In genomic region chr4:60865238-60865637, GRCh38 we compare ENCODE assay signal across 14 cellular contexts.
A peak's percentile ranks its signal among the peaks of the same experiment; 100 is the strongest.
DNase-seq lines count a peak whose midpoint lies in the region; TF ChIP-seq lines count a peak whose summit lies in the region.
"Had no signal": no experiment of that assay in that cellular context is flagged by ENCODE, and none has a peak within 500 bp of the region (broad histone marks: within the 10 kb centered on the region; RNA-seq: fewer than 3 reads in every experiment).

No MANE protein-coding gene starts in this region.

- no peak overlapping the region for H3K4me3 Mint-ChIP-seq in mesothelial cell of epicardium
- H3K4me3 Mint-ChIP-seq: CD8-positive, alpha-beta memory T cell had no signal

- H3K36me3 ChIP-seq in neuronal stem cell (replicated peaks in 1 of 2; ENCODE audit: control insufficient read depth in 2 of 2, insufficient read depth in 2 of 2, low read length in 2 of 2) = no peaks in the 10 kb centered on the region

- no peak overlapping the region for H3K18ac ChIP-seq in neuronal stem cell (ENCODE audit: low read length)

- H3K79me1 ChIP-seq in neuronal stem cell (ENCODE audit: low read depth, low read length) = no peaks in the 10 kb centered on the region

- no peak overlapping the region for H4K8ac ChIP-seq in neuronal stem cell (ENCODE audit: low read depth, low read length)

- no peak overlapping the region for H2AK5ac ChIP-seq in neuronal stem cell (ENCODE audit: low read depth, low read length)

- no peak overlapping the region for H4K91ac ChIP-seq in neuronal stem cell (ENCODE audit: low read depth, low read length, poor library complexity)

- DNase-seq in EH (ENCODE audit: low read depth) (peak; percentile 11), NCI-H446 treated with DMSO at 0.1 percent for 48 hours (lab: John Stamatoyannopoulos, UW) (peak; percentile 91), cerebellar cortex (ENCODE audit: low spot score) (peak; percentile 2), mesothelial cell of epicardium (ENCODE audit: low spot score in 2 of 2, unreplicated experiment in 2 of 2) (no peak), NCI-H2196 treated with DMSO at 0.1 percent for 48 hours (lab: John Stamatoyannopoulos, UW; ENCODE audit: unreplicated experiment) (no peak), neuronal stem cell (ENCODE audit: low spot score) (no peak), UCSD-AML1 (lab: John Stamatoyannopoulos, UW; ENCODE audit: unreplicated experiment) (no peak), NOMO-1 treated with dmso at 0.1 percent for 144 hours (lab: John Stamatoyannopoulos, UW; ENCODE audit: unreplicated experiment) (no peak)
- DNase-seq: activated CD4-positive, alpha-beta T cell treated with anti-CD3 and anti-CD28 coated beads, Interleukin-2, amount 50 U/mL, for 1 hour; activated naive CD4-positive, alpha-beta T cell; CD8-positive, alpha-beta memory T cell; foreskin melanocyte; KBM-7; stimulated activated naive CD4-positive, alpha-beta T cell treated with Interleukin-2 at 50 U/mL for 16 hours had no signal

- no peak overlapping the region for H3K23ac ChIP-seq in neuronal stem cell (ENCODE audit: low read depth, low read length, poor library complexity)

- H3K9me3 ChIP-seq in neuronal stem cell (replicated peaks in 1 of 2; ENCODE audit: control insufficient read depth in 2 of 2, insufficient read depth in 1 of 2, low read depth in 1 of 2, low read length in 2 of 2) = no peaks in the 10 kb centered on the region

- H3K4me3 ChIP-seq in neuronal stem cell (ENCODE audit: low read length in 2 of 2) = no peak overlapping the region

- no peaks in the 10 kb centered on the region for H3K4me1 ChIP-seq in neuronal stem cell (ENCODE audit: control insufficient read depth in 2 of 2, insufficient read depth in 1 of 2, low read depth in 1 of 2, low read length in 2 of 2)

- no peak overlapping the region for H3K14ac ChIP-seq in neuronal stem cell (ENCODE audit: low read length)

- no peaks in the 10 kb centered on the region for H3K36me3 Mint-ChIP-seq in mesothelial cell of epicardium
- H3K36me3 Mint-ChIP-seq: CD8-positive, alpha-beta memory T cell had no signal

- H2BK12ac ChIP-seq in neuronal stem cell (ENCODE audit: low read length) = no peak overlapping the region

- no peaks in the 10 kb centered on the region for H3K9me3 Mint-ChIP-seq in mesothelial cell of epicardium

- no peak overlapping the region for H2AFZ ChIP-seq in neuronal stem cell (ENCODE audit: low read length)

- no peak overlapping the region for H3K9ac ChIP-seq in neuronal stem cell (ENCODE audit: low read depth, low read length, poor library complexity)

- WGBS in neuronal stem cell (ENCODE audit: extremely low coverage in 2 of 2, insufficient read length in 2 of 2, insufficient replicate concordance in 1 of 2), 2 donors = no CpG with 5 or more reads among the region's 4 CpGs

- no peak overlapping the region for H3K4ac ChIP-seq in neuronal stem cell (ENCODE audit: low read length)

- no peak overlapping the region for H3K27ac ChIP-seq in neuronal stem cell (replicated peaks; ENCODE audit: low read length)

- no peaks in the 10 kb centered on the region for H3K27me3 Mint-ChIP-seq in mesothelial cell of epicardium (ENCODE audit: low read depth)
- H3K27me3 Mint-ChIP-seq: CD8-positive, alpha-beta memory T cell had no signal

- H2BK15ac ChIP-seq in neuronal stem cell (ENCODE audit: low read length) = no peak overlapping the region

- no peak overlapping the region for H3K4me2 ChIP-seq in neuronal stem cell (ENCODE audit: insufficient read depth, low read length, poor library complexity, severe bottlenecking)

- no peak for TF ChIP-seq CTCF in mesothelial cell of epicardium (IDR thresholded peaks at IDR 0.05; ENCODE audit: unreplicated experiment)

- H2BK120ac ChIP-seq in neuronal stem cell (ENCODE audit: low read depth, low read length) = no peak overlapping the region

- H3K4me1 Mint-ChIP-seq in mesothelial cell of epicardium = peaks cover 12% of the 10 kb centered on the region
- H3K4me1 Mint-ChIP-seq: CD8-positive, alpha-beta memory T cell had no signal

- no peak overlapping the region for H2BK5ac ChIP-seq in neuronal stem cell (ENCODE audit: low read length)

- no peaks in the 10 kb centered on the region for H3K27me3 ChIP-seq in neuronal stem cell (ENCODE audit: control insufficient read depth in 3 of 3, insufficient read depth in 3 of 3, low read depth in 1 of 3, low read length in 3 of 3)

- H3K27ac Mint-ChIP-seq in mesothelial cell of epicardium = peak overlapping the region; percentile 32
- H3K27ac Mint-ChIP-seq: CD8-positive, alpha-beta memory T cell had no signal

Comparison
In these comparisons a context has a peak if more than half of its experiments do, and no peak if none do; other contexts are left out.
1. DNase-seq: peak in EH (single experiment), NCI-H446 treated with DMSO at 0.1 percent for 48 hours (single experiment) and cerebellar cortex (single experiment); none in mesothelial cell of epicardium (0 of 2), NCI-H2196 treated with DMSO at 0.1 percent for 48 hours (single experiment), neuronal stem cell (single experiment), UCSD-AML1 (single experiment) and NOMO-1 treated with dmso at 0.1 percent for 144 hours (single experiment).